8 cellular contexts compared by ENCODE assay signal in genomic region chr19:41882568-41883462, GRCh38. TPM values are rescaled to one million over a fixed set of nuclear protein-coding genes. Genes with fewer than 3 reads are reported as not detected.
A peak's percentile ranks its signal among the peaks of the same experiment; 100 is the strongest.
DNase-seq lines count a peak whose midpoint lies in the region; ATAC-seq and TF ChIP-seq lines count a peak whose summit lies in the region.

A gene with protein sequence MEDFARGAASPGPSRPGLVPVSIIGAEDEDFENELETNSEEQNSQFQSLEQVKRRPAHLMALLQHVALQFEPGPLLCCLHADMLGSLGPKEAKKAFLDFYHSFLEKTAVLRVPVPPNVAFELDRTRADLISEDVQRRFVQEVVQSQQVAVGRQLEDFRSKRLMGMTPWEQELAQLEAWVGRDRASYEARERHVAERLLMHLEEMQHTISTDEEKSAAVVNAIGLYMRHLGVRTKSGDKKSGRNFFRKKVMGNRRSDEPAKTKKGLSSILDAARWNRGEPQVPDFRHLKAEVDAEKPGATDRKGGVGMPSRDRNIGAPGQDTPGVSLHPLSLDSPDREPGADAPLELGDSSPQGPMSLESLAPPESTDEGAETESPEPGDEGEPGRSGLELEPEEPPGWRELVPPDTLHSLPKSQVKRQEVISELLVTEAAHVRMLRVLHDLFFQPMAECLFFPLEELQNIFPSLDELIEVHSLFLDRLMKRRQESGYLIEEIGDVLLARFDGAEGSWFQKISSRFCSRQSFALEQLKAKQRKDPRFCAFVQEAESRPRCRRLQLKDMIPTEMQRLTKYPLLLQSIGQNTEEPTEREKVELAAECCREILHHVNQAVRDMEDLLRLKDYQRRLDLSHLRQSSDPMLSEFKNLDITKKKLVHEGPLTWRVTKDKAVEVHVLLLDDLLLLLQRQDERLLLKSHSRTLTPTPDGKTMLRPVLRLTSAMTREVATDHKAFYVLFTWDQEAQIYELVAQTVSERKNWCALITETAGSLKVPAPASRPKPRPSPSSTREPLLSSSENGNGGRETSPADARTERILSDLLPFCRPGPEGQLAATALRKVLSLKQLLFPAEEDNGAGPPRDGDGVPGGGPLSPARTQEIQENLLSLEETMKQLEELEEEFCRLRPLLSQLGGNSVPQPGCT (plus strand): TSS chr19:41883184. CDS start chr19:41888083, 4,899 bp downstream.

- peaks cover 0 to 42% (median 21%) of the 10 kb centered on the region in 3 experiments for H3K27me3 ChIP-seq in neuronal stem cell (ENCODE audit: control insufficient read depth in 3 of 3, insufficient read depth in 3 of 3, low read depth in 1 of 3, low read length in 3 of 3)

- H2BK15ac ChIP-seq in neuronal stem cell (ENCODE audit: low read length): no peak within 1 kb of the TSS

- H3K9ac ChIP-seq in neuronal stem cell (ENCODE audit: low read depth, low read length, poor library complexity): peak within 1 kb of the TSS; percentile 80

- H2AFZ ChIP-seq in neuronal stem cell (ENCODE audit: low read length): peak within 1 kb of the TSS; percentile 88

- no peaks in the 10 kb centered on the region for H3K27me3 Mint-ChIP-seq in activated T-helper 2 cell treated with anti-CD3 and anti-CD28 coated beads, Interferon-gamma antibody, Interleukin-2, Interleukin-4, amounts not matched to agents 10 μg/mL and 5 μg/mL and 100 μg/mL, durations not matched to agents 14 hours and 24 hours and 36 hours (ENCODE audit: low read depth)

- DNase-seq in NK-92 treated with Interleukin-12 subunit alpha and Interleukin-12 subunit beta, amount 100 ng/mL, for 24 hours (lab: John Stamatoyannopoulos, UW): peak; percentile 61
- DNase-seq in NK-92 (lab: John Stamatoyannopoulos, UW; ENCODE audit: unreplicated experiment) (no peak), NOMO-1 treated with dmso at 0.1 percent for 144 hours (lab: John Stamatoyannopoulos, UW; ENCODE audit: unreplicated experiment) (peak; percentile 70), foreskin fibroblast (peak in 1 of 2 donors; percentile 72), neuronal stem cell (ENCODE audit: low spot score) (no peak), NCI-H345 treated with DMSO at 0.1 percent for 48 hours (lab: John Stamatoyannopoulos, UW; ENCODE audit: unreplicated experiment) (no peak)
- DNase-seq in activated T-helper 2 cell treated with anti-CD3 and anti-CD28 coated beads, Interferon-gamma antibody, Interleukin-2, Interleukin-4, amounts not matched to agents 10 μg/mL and 5 μg/mL and 100 μg/mL, durations not matched to agents 14 hours and 24 hours and 36 hours (ENCODE audit: low spot score): peak; percentile 53

- no peaks in the 10 kb centered on the region for H3K79me1 ChIP-seq in neuronal stem cell (ENCODE audit: low read depth, low read length)

- H3K18ac ChIP-seq in neuronal stem cell (ENCODE audit: low read length): peak within 1 kb of the TSS; percentile 86

- H3K27ac ChIP-seq in neuronal stem cell (replicated peaks; ENCODE audit: low read length): no peak within 1 kb of the TSS

- intact Hi-C loops in activated T-helper 2 cell treated with anti-CD3 and anti-CD28 coated beads, Interferon-gamma antibody, Interleukin-2, Interleukin-4, amounts not matched to agents 10 μg/mL and 5 μg/mL and 100 μg/mL, durations not matched to agents 14 hours and 24 hours and 36 hours (cut with micrococcal nuclease): no loop called here

- H3K23ac ChIP-seq in neuronal stem cell (ENCODE audit: low read depth, low read length, poor library complexity): peak within 1 kb of the TSS; percentile 86

- no peak for TF ChIP-seq CTCF in foreskin fibroblast (IDR thresholded peaks at IDR 0.05; ENCODE audit: low read depth, low read length)

- H3K4me3 ChIP-seq in foreskin fibroblast (ENCODE audit: low read depth in 1 of 2, low read length in 2 of 2) (peak within 1 kb of the TSS; percentile 75 to 99), neuronal stem cell (ENCODE audit: low read length in 2 of 2) (peak within 1 kb of the TSS; percentile 83 to 90)

- H3K14ac ChIP-seq in neuronal stem cell (ENCODE audit: low read length): peak within 1 kb of the TSS; percentile 84

- H3K4me3 Mint-ChIP-seq in activated T-helper 2 cell treated with anti-CD3 and anti-CD28 coated beads, Interferon-gamma antibody, Interleukin-2, Interleukin-4, amounts not matched to agents 10 μg/mL and 5 μg/mL and 100 μg/mL, durations not matched to agents 14 hours and 24 hours and 36 hours (ENCODE audit: low read depth): peak within 1 kb of the TSS; percentile 100

- peaks cover 39% of the 10 kb centered on the region for H3K36me3 Mint-ChIP-seq in activated T-helper 2 cell treated with anti-CD3 and anti-CD28 coated beads, Interferon-gamma antibody, Interleukin-2, Interleukin-4, amounts not matched to agents 10 μg/mL and 5 μg/mL and 100 μg/mL, durations not matched to agents 14 hours and 24 hours and 36 hours (ENCODE audit: low read depth)

- peak within 1 kb of the TSS; percentile 97 for H2AK5ac ChIP-seq in neuronal stem cell (ENCODE audit: low read depth, low read length)

- no peaks in the 10 kb centered on the region for H3K36me3 ChIP-seq in neuronal stem cell (replicated peaks in 1 of 2; ENCODE audit: control insufficient read depth in 2 of 2, insufficient read depth in 2 of 2, low read length in 2 of 2)

- no peak within 1 kb of the TSS for H4K91ac ChIP-seq in neuronal stem cell (ENCODE audit: low read depth, low read length, poor library complexity)

- H3K9me3 ChIP-seq in neuronal stem cell (replicated peaks in 1 of 2; ENCODE audit: control insufficient read depth in 2 of 2, insufficient read depth in 1 of 2, low read depth in 1 of 2, low read length in 2 of 2): no peaks in the 10 kb centered on the region

- H4K8ac ChIP-seq in neuronal stem cell (ENCODE audit: low read depth, low read length): no peak within 1 kb of the TSS

- no peak within 1 kb of the TSS for H2BK12ac ChIP-seq in neuronal stem cell (ENCODE audit: low read length)

- H3K4me2 ChIP-seq in neuronal stem cell (ENCODE audit: insufficient read depth, low read length, poor library complexity, severe bottlenecking): peak within 1 kb of the TSS; percentile 89

- no CpG with 5 or more reads among the region's 80 CpGs for WGBS in neuronal stem cell (ENCODE audit: extremely low coverage in 2 of 2, insufficient read length in 2 of 2, insufficient replicate concordance in 1 of 2), 2 donors

- H3K9me3 Mint-ChIP-seq in activated T-helper 2 cell treated with anti-CD3 and anti-CD28 coated beads, Interferon-gamma antibody, Interleukin-2, Interleukin-4, amounts not matched to agents 10 μg/mL and 5 μg/mL and 100 μg/mL, durations not matched to agents 14 hours and 24 hours and 36 hours: no peaks in the 10 kb centered on the region

- peaks cover 5 to 11% of the 10 kb centered on the region in 2 donors for H3K4me1 ChIP-seq in neuronal stem cell (ENCODE audit: control insufficient read depth in 2 of 2, insufficient read depth in 1 of 2, low read depth in 1 of 2, low read length in 2 of 2)

- ATAC-seq in GM18870 (IDR thresholded peaks at IDR 0.05; ENCODE audit: unreplicated experiment): no peak

- H3K4ac ChIP-seq in neuronal stem cell (ENCODE audit: low read length): no peak within 1 kb of the TSS

- no peak within 1 kb of the TSS for H2BK5ac ChIP-seq in neuronal stem cell (ENCODE audit: low read length)

- peak within 1 kb of the TSS; percentile 99 for H3K27ac Mint-ChIP-seq in activated T-helper 2 cell treated with anti-CD3 and anti-CD28 coated beads, Interferon-gamma antibody, Interleukin-2, Interleukin-4, amounts not matched to agents 10 μg/mL and 5 μg/mL and 100 μg/mL, durations not matched to agents 14 hours and 24 hours and 36 hours

- H2BK120ac ChIP-seq in neuronal stem cell (ENCODE audit: low read depth, low read length): no peak within 1 kb of the TSS

- peaks cover 39% of the 10 kb centered on the region for H3K4me1 Mint-ChIP-seq in activated T-helper 2 cell treated with anti-CD3 and anti-CD28 coated beads, Interferon-gamma antibody, Interleukin-2, Interleukin-4, amounts not matched to agents 10 μg/mL and 5 μg/mL and 100 μg/mL, durations not matched to agents 14 hours and 24 hours and 36 hours (ENCODE audit: low read depth)

RNA-seq across cellular contexts. Expression of the gene that starts here (rescaled TPM):
- total RNA-seq in activated T-helper 2 cell treated with anti-CD3 and anti-CD28 coated beads, Interferon-gamma antibody, Interleukin-2, Interleukin-4, amounts not matched to agents 10 μg/mL and 5 μg/mL and 100 μg/mL, durations not matched to agents 14 hours and 24 hours and 36 hours: 340 and 353 TPM in 2 replicates
- polyA plus RNA-seq in neuronal stem cell (2013, experiment 1 of 2): 30.0 TPM
- 29.8 TPM for polyA plus RNA-seq in neuronal stem cell (2013, experiment 2 of 2)

Comparison
In these comparisons a context has a peak if more than half of its experiments do, and no peak if none do; other contexts are left out.
1. DNase-seq: peak in NK-92 treated with Interleukin-12 subunit alpha and Interleukin-12 subunit beta, amount 100 ng/mL, for 24 hours (single experiment), NOMO-1 treated with dmso at 0.1 percent for 144 hours (single experiment) and activated T-helper 2 cell treated with anti-CD3 and anti-CD28 coated beads, Interferon-gamma antibody, Interleukin-2, Interleukin-4, amounts not matched to agents 10 μg/mL and 5 μg/mL and 100 μg/mL, durations not matched to agents 14 hours and 24 hours and 36 hours (single experiment); none in NK-92 (single experiment), neuronal stem cell (single experiment) and NCI-H345 treated with DMSO at 0.1 percent for 48 hours (single experiment).